Comparison of ENCODE assay signal across 17 cellular contexts in genomic region chr12:31727197-31727596, GRCh38. TPM values are rescaled to one million over a fixed set of nuclear protein-coding genes. Genes with fewer than 3 reads are reported as not detected.
A peak's percentile ranks its signal among the peaks of the same experiment; 100 is the strongest.
DNase-seq lines count a peak whose midpoint lies in the region; ATAC-seq and TF ChIP-seq lines count a peak whose summit lies in the region.
"Had no signal": no experiment of that assay in that cellular context is flagged by ENCODE, and none has a peak within 500 bp of the region (broad histone marks: within the 10 kb centered on the region; RNA-seq: fewer than 3 reads in every experiment).

No MANE protein-coding gene starts in this region.

- H3K27ac ChIP-seq in OCI-LY1 (ENCODE audit: low read depth, low read length, poor library complexity, severe bottlenecking): peak overlapping the region; percentile 92

- no peak for ATAC-seq in stimulated activated naive CD8-positive, alpha-beta T cell treated with anti-CD3 and anti-CD28 coated beads, Interleukin-15, amount 100 ng/mL, for 72 hours
- no peak for ATAC-seq in GM21529 (IDR thresholded peaks at IDR 0.05; ENCODE audit: unreplicated experiment)
- ATAC-seq: activated CD4-positive, CD25-positive, alpha-beta regulatory T cell treated with anti-CD3 and anti-CD28 coated beads, Interleukin-2, amount 50 U/mL, for 24 hours; pancreas; SK-N-SH treated with all-trans-retinoic acid at 6 μM for 48 hours had no signal

- no peaks in the 10 kb centered on the region for H3K27me3 ChIP-seq in OCI-LY1 (ENCODE audit: insufficient read depth, low read length)
- H3K27me3 ChIP-seq: pancreas, thyroid gland had no signal

- H4K20me1 ChIP-seq in OCI-LY1 (ENCODE audit: insufficient read depth, low read length): no peaks in the 10 kb centered on the region

- H3K4me3 ChIP-seq in OCI-LY1 (ENCODE audit: low read depth, low read length, poor library complexity, severe bottlenecking): peak overlapping the region; percentile 84
- H3K4me3 ChIP-seq: thyroid gland had no signal

- peak overlapping the region; percentile 40 for H3K4me3 Mint-ChIP-seq in activated naive CD4-positive, alpha-beta T cell treated with anti-CD3 and anti-CD28 coated beads for 36 hours
- H3K4me3 Mint-ChIP-seq in dendritic cell treated with granulocyte-macrophage colony-stimulating factor and Interleukin-4, amounts not matched to agents 40 ng/mL and 50 ng/mL, for 4 days: no peak overlapping the region
- H3K4me3 Mint-ChIP-seq in stimulated activated naive CD8-positive, alpha-beta T cell treated with anti-CD3 and anti-CD28 coated beads, Interleukin-15, amount 100 ng/mL, for 72 hours: peak overlapping the region; percentile 1 to 42

- H3K27me3 Mint-ChIP-seq in activated naive CD4-positive, alpha-beta T cell treated with anti-CD3 and anti-CD28 coated beads for 36 hours (ENCODE audit: low read depth): no peaks in the 10 kb centered on the region
- H3K27me3 Mint-ChIP-seq in dendritic cell treated with granulocyte-macrophage colony-stimulating factor and Interleukin-4, amounts not matched to agents 40 ng/mL and 50 ng/mL, for 4 days: no peaks in the 10 kb centered on the region
- no peaks in the 10 kb centered on the region for H3K27me3 Mint-ChIP-seq in stimulated activated naive CD8-positive, alpha-beta T cell treated with anti-CD3 and anti-CD28 coated beads, Interleukin-15, amount 100 ng/mL, for 72 hours

- no peak overlapping the region for H2AFZ ChIP-seq in OCI-LY1 (ENCODE audit: low read length)

- H3F3A ChIP-seq in OCI-LY1 (ENCODE audit: insufficient read depth, low read length): no peaks in the 10 kb centered on the region

- CTCF ChIA-PET in activated naive CD4-positive, alpha-beta T cell treated with anti-CD3 and anti-CD28 coated beads for 36 hours (lab: Charles Lee): no interaction called here

- DNase-seq in activated naive CD4-positive, alpha-beta T cell treated with anti-CD3 and anti-CD28 coated beads for 36 hours: no peak
- DNase-seq in activated naive CD4-positive, alpha-beta T cell (lab: John Stamatoyannopoulos, UW): no peak
- no peak for DNase-seq in stimulated activated naive CD8-positive, alpha-beta T cell treated with anti-CD3 and anti-CD28 coated beads, Interleukin-15, amount 100 ng/mL, for 72 hours
- DNase-seq in hypothalamus (lab: John Stamatoyannopoulos, UW) (no peak), SW 1271 (lab: John Stamatoyannopoulos, UW) (no peak)
- DNase-seq: activated gamma-delta T cell, caudate nucleus, DMS79, foreskin fibroblast, mesenchymal stem cell, pancreas had no signal

- H3K9me3 Mint-ChIP-seq in activated naive CD4-positive, alpha-beta T cell treated with anti-CD3 and anti-CD28 coated beads for 36 hours: peaks cover 29% of the 10 kb centered on the region
- no peaks in the 10 kb centered on the region for H3K9me3 Mint-ChIP-seq in dendritic cell treated with granulocyte-macrophage colony-stimulating factor and Interleukin-4, amounts not matched to agents 40 ng/mL and 50 ng/mL, for 4 days
- peaks cover 5 to 6% of the 10 kb centered on the region in 2 donors for H3K9me3 Mint-ChIP-seq in stimulated activated naive CD8-positive, alpha-beta T cell treated with anti-CD3 and anti-CD28 coated beads, Interleukin-15, amount 100 ng/mL, for 72 hours

- H3K4me1 ChIP-seq in OCI-LY1 (ENCODE audit: insufficient read depth, low read length, severe bottlenecking): peaks cover 61% of the 10 kb centered on the region

- peak overlapping the region; percentile 85 for H3K4me2 ChIP-seq in OCI-LY1 (ENCODE audit: low read length)

- H3K79me2 ChIP-seq in OCI-LY1 (ENCODE audit: insufficient read depth, low read length): no peaks in the 10 kb centered on the region

- no peaks in the 10 kb centered on the region for H3K9me3 ChIP-seq in OCI-LY1 (ENCODE audit: low read length)
- H3K9me3 ChIP-seq: pancreas, thyroid gland had no signal

- peak overlapping the region; percentile 95 for H3K9ac ChIP-seq in OCI-LY1 (ENCODE audit: low read length)

- H3K36me3 Mint-ChIP-seq in activated naive CD4-positive, alpha-beta T cell treated with anti-CD3 and anti-CD28 coated beads for 36 hours (ENCODE audit: low read depth): peaks cover 49% of the 10 kb centered on the region
- H3K36me3 Mint-ChIP-seq in dendritic cell treated with granulocyte-macrophage colony-stimulating factor and Interleukin-4, amounts not matched to agents 40 ng/mL and 50 ng/mL, for 4 days (ENCODE audit: low read depth): peaks cover 22% of the 10 kb centered on the region

- intact Hi-C loops in activated naive CD4-positive, alpha-beta T cell treated with anti-CD3 and anti-CD28 coated beads for 36 hours (cut with micrococcal nuclease): no loop called here
- intact Hi-C loops in dendritic cell treated with granulocyte-macrophage colony-stimulating factor and Interleukin-4, amounts not matched to agents 40 ng/mL and 50 ng/mL, for 4 days (cut with micrococcal nuclease): no loop called here

- H3K4me1 Mint-ChIP-seq in activated naive CD4-positive, alpha-beta T cell treated with anti-CD3 and anti-CD28 coated beads for 36 hours (ENCODE audit: low read depth): peaks cover 27% of the 10 kb centered on the region
- H3K4me1 Mint-ChIP-seq in dendritic cell treated with granulocyte-macrophage colony-stimulating factor and Interleukin-4, amounts not matched to agents 40 ng/mL and 50 ng/mL, for 4 days (ENCODE audit: low read depth): peaks cover 69% of the 10 kb centered on the region
- H3K4me1 Mint-ChIP-seq in stimulated activated naive CD8-positive, alpha-beta T cell treated with anti-CD3 and anti-CD28 coated beads, Interleukin-15, amount 100 ng/mL, for 72 hours: peaks cover 65% of the 10 kb centered on the region

- peak overlapping the region; percentile 16 for H3K27ac Mint-ChIP-seq in activated naive CD4-positive, alpha-beta T cell treated with anti-CD3 and anti-CD28 coated beads for 36 hours
- H3K27ac Mint-ChIP-seq in dendritic cell treated with granulocyte-macrophage colony-stimulating factor and Interleukin-4, amounts not matched to agents 40 ng/mL and 50 ng/mL, for 4 days: peak overlapping the region; percentile 88
- no peak overlapping the region for H3K27ac Mint-ChIP-seq in stimulated activated naive CD8-positive, alpha-beta T cell treated with anti-CD3 and anti-CD28 coated beads, Interleukin-15, amount 100 ng/mL, for 72 hours

- no peaks in the 10 kb centered on the region for H3K36me3 ChIP-seq in OCI-LY1 (ENCODE audit: insufficient read depth, low read length)
- H3K36me3 ChIP-seq: pancreas, thyroid gland had no signal

- TF ChIP-seq CTCF in OCI-LY1 (IDR thresholded peaks at IDR 0.05; ENCODE audit: low read length): no peak

- H3K9me2 ChIP-seq in OCI-LY1 (ENCODE audit: low read depth, low read length): no peaks in the 10 kb centered on the region

RNA-seq across cellular contexts. Expression of gene AMN1, which starts 1.6 kb away (rescaled TPM):
- 1 to 10 TPM; 6.6 to 8.0 TPM for total RNA-seq in activated naive CD4-positive, alpha-beta T cell treated with anti-CD3 and anti-CD28 coated beads for 36 hours

Comparison
In these comparisons a context has a peak if more than half of its experiments do, and no peak if none do; other contexts are left out.
1. H3K27ac Mint-ChIP-seq: peak in activated naive CD4-positive, alpha-beta T cell treated with anti-CD3 and anti-CD28 coated beads for 36 hours (single experiment) and dendritic cell treated with granulocyte-macrophage colony-stimulating factor and Interleukin-4, amounts not matched to agents 40 ng/mL and 50 ng/mL, for 4 days (single experiment); none in stimulated activated naive CD8-positive, alpha-beta T cell treated with anti-CD3 and anti-CD28 coated beads, Interleukin-15, amount 100 ng/mL, for 72 hours (0 of 2).